In the genomic region with DNA sequence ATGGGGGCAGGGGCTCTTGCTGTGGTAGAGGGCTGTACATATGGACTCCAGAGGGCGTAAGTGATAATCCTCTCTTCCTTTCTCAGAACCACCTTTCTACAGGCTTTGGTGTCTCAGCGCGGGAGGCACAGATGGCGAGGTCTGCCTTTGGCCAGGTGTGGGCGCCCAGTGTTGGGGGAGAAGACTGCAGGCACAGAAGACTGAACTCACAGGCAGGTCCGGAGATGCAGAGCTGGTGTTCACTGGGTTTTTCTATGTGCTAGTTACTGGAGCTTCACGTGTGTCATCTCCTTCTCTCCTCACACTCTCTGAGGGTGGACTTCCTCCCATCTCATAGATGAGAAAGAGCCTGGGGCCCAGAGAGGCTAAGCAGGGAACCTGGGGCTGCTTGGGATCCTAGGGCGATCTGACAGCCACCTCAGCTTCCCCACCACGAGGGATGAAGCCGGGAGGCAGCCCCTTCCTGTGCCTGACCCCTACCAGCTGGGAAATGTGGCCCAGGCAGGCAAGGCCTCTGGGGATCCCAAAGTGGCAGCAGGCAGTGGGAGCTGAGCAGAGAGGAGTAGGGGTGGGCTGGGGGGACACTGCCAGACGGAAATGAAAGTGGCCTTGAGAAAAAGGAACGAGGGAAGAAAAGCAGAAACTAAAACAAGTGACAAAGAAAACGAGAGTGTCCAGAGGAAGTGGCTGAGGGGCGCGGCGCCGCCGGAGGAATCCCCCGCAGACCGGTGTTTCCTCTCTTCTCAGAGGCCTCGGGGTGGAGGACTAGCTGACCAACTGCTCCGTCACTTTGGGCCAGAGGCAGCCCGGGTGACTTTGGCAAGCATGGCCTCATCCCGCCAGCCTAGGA, we compare ENCODE assay signal across 8 cellular contexts.
DNase-seq lines count a peak whose midpoint lies in the region; ATAC-seq and TF ChIP-seq lines count a peak whose summit lies in the region.

No MANE protein-coding gene starts in this region.

- peak overlapping the region; percentile 88 to 93 for H3K27ac Mint-ChIP-seq in natural killer cell

- H3K9me3 ChIP-seq in DOHH2 (ENCODE audit: control insufficient read depth, insufficient read depth, low read length) (no peaks in the 10 kb centered on the region), SJCRH30 (replicated peaks) (no peaks in the 10 kb centered on the region)

- no peaks in the 10 kb centered on the region for H3K9me3 Mint-ChIP-seq in natural killer cell

- no peaks in the 10 kb centered on the region for H3K36me3 Mint-ChIP-seq in natural killer cell

- peaks cover 57 to 75% of the 10 kb centered on the region in 2 donors for H3K4me1 Mint-ChIP-seq in natural killer cell

- H3K36me3 ChIP-seq in DOHH2 (ENCODE audit: control insufficient read depth, low read length) (no peaks in the 10 kb centered on the region), SJCRH30 (no peaks in the 10 kb centered on the region)

- H3K4me3 Mint-ChIP-seq in natural killer cell = peak overlapping the region; percentile 92

- peak overlapping the region; percentile 49 for H3K4me3 ChIP-seq in DOHH2 (ENCODE audit: low read length)
- no peak overlapping the region for H3K4me3 ChIP-seq in SJCRH30

- DNase-seq in NCI-H2107 (lab: John Stamatoyannopoulos, UW) (peak; percentile 43), amygdala (lab: John Stamatoyannopoulos, UW) (peak in 31 of 56 donors; percentile 18 to 62 (median 34)), natural killer cell (peak; percentile 59), SJCRH30 (no peak), HuH-7 (ENCODE audit: low spot score) (no peak), mesenteric fat pad (ENCODE audit: low spot score) (no peak)

- H4K20me1 ChIP-seq in DOHH2 (ENCODE audit: control insufficient read depth, insufficient read depth, low read depth, low read length) = no peaks in the 10 kb centered on the region

- ATAC-seq in GM21381 (IDR thresholded peaks at IDR 0.05; ENCODE audit: unreplicated experiment) (peak; percentile 32), natural killer cell (peak; percentile 17 to 62 (median 34))

- no peaks in the 10 kb centered on the region for H3K79me2 ChIP-seq in DOHH2 (ENCODE audit: control insufficient read depth, low read length)

- H3K4me2 ChIP-seq in DOHH2 (ENCODE audit: low read length) = peak overlapping the region; percentile 79

- intact Hi-C loops in natural killer cell (cut with micrococcal nuclease) = loop anchor here (5.0 kb wide), 2 partner anchors 45 to 65 kb away; no protein-coding TSS in a partner anchor

- H3K27ac ChIP-seq in DOHH2 (ENCODE audit: low read depth, low read length) (peak overlapping the region; percentile 82), SJCRH30 (no peak overlapping the region)

- no peaks in the 10 kb centered on the region for H3K27me3 ChIP-seq in DOHH2 (ENCODE audit: control insufficient read depth, low read length)
- no peaks in the 10 kb centered on the region; the same call in 1 of the 2 replicates for H3K27me3 ChIP-seq in SJCRH30

- H3F3A ChIP-seq in DOHH2 (ENCODE audit: control insufficient read depth, insufficient read depth) = 0 out of 2 replicates have a peak, but pooled peaks cover 2% of the 10 kb centered on the region

- H3K27me3 Mint-ChIP-seq in natural killer cell (ENCODE audit: low read depth in 2 of 2) = no peaks in the 10 kb centered on the region

- H3K4me1 ChIP-seq in DOHH2 (ENCODE audit: control insufficient read depth, low read length) (peaks cover 38% of the 10 kb centered on the region), SJCRH30 (peaks cover 24% of the 10 kb centered on the region)

- TF ChIP-seq CTCF in DOHH2 (IDR thresholded peaks at IDR 0.05; ENCODE audit: low read depth, low read length, poor library complexity, severe bottlenecking) (peak; percentile 59), natural killer cell (IDR thresholded peaks at IDR 0.05) (no peak)

- H3K9me2 ChIP-seq in DOHH2 (replicated peaks; ENCODE audit: control insufficient read depth, low read length) = no peaks in the 10 kb centered on the region

Comparison
In these comparisons a context has a peak if more than half of its experiments do, and no peak if none do; other contexts are left out.
1. DNase-seq: peak in NCI-H2107 (single experiment), amygdala (31 of 56) and natural killer cell (single experiment); none in SJCRH30 (0 of 2), HuH-7 (single experiment) and mesenteric fat pad (single experiment).